Comparison of ENCODE assay signal across 10 cellular contexts in genomic region chr6:99611148-99611547, GRCh38. TPM values are rescaled to one million over a fixed set of nuclear protein-coding genes. Genes with fewer than 3 reads are reported as not detected.
DNase-seq lines count a peak whose midpoint lies in the region; ATAC-seq and TF ChIP-seq lines count a peak whose summit lies in the region.
"Had no signal": no experiment of that assay in that cellular context is flagged by ENCODE, and none has a peak within 500 bp of the region (broad histone marks: within the 10 kb centered on the region; RNA-seq: fewer than 3 reads in every experiment).

No MANE protein-coding gene starts in this region.

- peaks cover 18% of the 10 kb centered on the region for H3K4me1 ChIP-seq in CD8-positive, alpha-beta memory T cell (ENCODE audit: insufficient read depth, low read length)

- no peak for TF ChIP-seq CTCF in CD4-positive, alpha-beta T cell (IDR thresholded peaks at IDR 0.05)

- H3K36me3 Mint-ChIP-seq in activated T-cell treated with anti-CD3 and anti-CD28 coated beads, Interleukin-2, amount 50 U/mL, for 24 hours (ENCODE audit: low read depth), result no peaks in the 10 kb centered on the region
- H3K36me3 Mint-ChIP-seq in natural killer cell treated with Interleukin-12 subunit alpha and Interleukin-12 subunit beta and Interleukin-15 and Interleukin-18, amount 100 ng/mL, for 72 hours, result peaks cover 3% of the 10 kb centered on the region
- H3K36me3 Mint-ChIP-seq in CD4-positive, alpha-beta T cell (ENCODE audit: low read depth), result no peaks in the 10 kb centered on the region
- H3K36me3 Mint-ChIP-seq in CD8-positive, alpha-beta memory T cell, result no peaks in the 10 kb centered on the region

- peaks cover 13% of the 10 kb centered on the region for H3K9me3 ChIP-seq in CD4-positive, alpha-beta T cell (ENCODE audit: control insufficient read depth, low read length)
- H3K9me3 ChIP-seq in CD8-positive, alpha-beta memory T cell (ENCODE audit: low read length), result no peaks in the 10 kb centered on the region

- ATAC-seq in HG02623 (IDR thresholded peaks at IDR 0.05; ENCODE audit: unreplicated experiment) (peak; percentile 62), HG03575 (IDR thresholded peaks at IDR 0.05; ENCODE audit: extremely low read depth, insufficient number of reproducible peaks, low FRiP score, unreplicated experiment) (peak; percentile 64)
- peak; percentile 55 to 67 for ATAC-seq in natural killer cell treated with Interleukin-12 subunit alpha and Interleukin-12 subunit beta and Interleukin-15 and Interleukin-18, amount 100 ng/mL, for 72 hours
- no peak for ATAC-seq in CD4-positive, alpha-beta T cell (ENCODE audit: poor library complexity)

- intact Hi-C loops in CD4-positive, alpha-beta T cell (cut with DNase I, micrococcal nuclease), result loop anchor here (10.0 kb wide), 2 partner anchors 766 to 854 kb away; partner anchors contain the start of gene SIM1 (in 1 of the 2)

- peak overlapping the region; percentile 11 for H3K27ac Mint-ChIP-seq in activated T-cell treated with anti-CD3 and anti-CD28 coated beads, Interleukin-2, amount 50 U/mL, for 24 hours
- H3K27ac Mint-ChIP-seq in natural killer cell treated with Interleukin-12 subunit alpha and Interleukin-12 subunit beta and Interleukin-15 and Interleukin-18, amount 100 ng/mL, for 72 hours, result peak overlapping the region; percentile 79 to 80
- no peak overlapping the region for H3K27ac Mint-ChIP-seq in CD4-positive, alpha-beta T cell
- H3K27ac Mint-ChIP-seq in CD8-positive, alpha-beta memory T cell, result no peak overlapping the region

- no peaks in the 10 kb centered on the region for H3K36me3 ChIP-seq in CD8-positive, alpha-beta memory T cell (ENCODE audit: insufficient read depth, low read length)

- no peak overlapping the region for H3K27ac ChIP-seq in CD4-positive, alpha-beta T cell (ENCODE audit: low read depth, low read length)
- H3K27ac ChIP-seq in CD8-positive, alpha-beta memory T cell (ENCODE audit: low read depth, low read length), result no peak overlapping the region

- H3K9me3 Mint-ChIP-seq in activated T-cell treated with anti-CD3 and anti-CD28 coated beads, Interleukin-2, amount 50 U/mL, for 24 hours, result peaks cover 4% of the 10 kb centered on the region
- H3K9me3 Mint-ChIP-seq in natural killer cell treated with Interleukin-12 subunit alpha and Interleukin-12 subunit beta and Interleukin-15 and Interleukin-18, amount 100 ng/mL, for 72 hours, result no peaks in the 10 kb centered on the region
- peaks cover 5% of the 10 kb centered on the region for H3K9me3 Mint-ChIP-seq in CD4-positive, alpha-beta T cell
- H3K9me3 Mint-ChIP-seq in CD8-positive, alpha-beta memory T cell, result peaks cover 0 to 16% (median 8%) of the 10 kb centered on the region in 5 donors

- H3K4me1 Mint-ChIP-seq in activated T-cell treated with anti-CD3 and anti-CD28 coated beads, Interleukin-2, amount 50 U/mL, for 24 hours (ENCODE audit: low read depth), result peaks cover 45% of the 10 kb centered on the region
- peaks cover 34 to 39% of the 10 kb centered on the region in 2 donors for H3K4me1 Mint-ChIP-seq in natural killer cell treated with Interleukin-12 subunit alpha and Interleukin-12 subunit beta and Interleukin-15 and Interleukin-18, amount 100 ng/mL, for 72 hours (ENCODE audit: low read depth in 2 of 2)
- H3K4me1 Mint-ChIP-seq in CD4-positive, alpha-beta T cell (ENCODE audit: low read depth), result peaks cover 50% of the 10 kb centered on the region
- H3K4me1 Mint-ChIP-seq in CD8-positive, alpha-beta memory T cell, result peaks cover 22 to 41% (median 41%) of the 10 kb centered on the region in 3 donors

- no peak for DNase-seq in activated T-cell treated with anti-CD3 and anti-CD28 coated beads, Interleukin-2, amount 50 U/mL, for 24 hours
- no peak for DNase-seq in activated T-cell treated with anti-CD3 and anti-CD28 coated beads, Interleukin-2, amount 50 U/mL, for 1 hour
- no peak for DNase-seq in natural killer cell treated with Interleukin-12 subunit alpha and Interleukin-12 subunit beta and Interleukin-15 and Interleukin-18, amount 100 ng/mL, for 72 hours (ENCODE audit: low spot score)
- no peak for DNase-seq in CD4-positive, alpha-beta T cell
- DNase-seq in dedifferentiated amniotic fluid mesenchymal stem cell (ENCODE audit: extremely low spot score), result no peak
- no peak for DNase-seq in CD8-positive, alpha-beta memory T cell
- DNase-seq: NCI-H1694 had no signal

- POLR2A ChIA-PET in CD4-positive, alpha-beta T cell (lab: Charles Lee), result interaction anchor here (0.7 kb wide), 1 partner anchor 43 kb away, joined by 3 read pairs; the partner anchor contains the start of gene CCNC
- POLR2A ChIA-PET in CD8-positive, alpha-beta memory T cell (lab: Charles Lee), result no interaction called here

- no peak overlapping the region for H3K4me3 Mint-ChIP-seq in activated T-cell treated with anti-CD3 and anti-CD28 coated beads, Interleukin-2, amount 50 U/mL, for 24 hours
- peak overlapping the region; percentile 72 for H3K4me3 Mint-ChIP-seq in natural killer cell treated with Interleukin-12 subunit alpha and Interleukin-12 subunit beta and Interleukin-15 and Interleukin-18, amount 100 ng/mL, for 72 hours
- H3K4me3 Mint-ChIP-seq in CD4-positive, alpha-beta T cell, result no peak overlapping the region
- H3K4me3 Mint-ChIP-seq in CD8-positive, alpha-beta memory T cell, result peak overlapping the region in 1 of 7 donors; percentile 7

- H3K27me3 ChIP-seq in CD4-positive, alpha-beta T cell (ENCODE audit: control insufficient read depth, insufficient read depth, low read length), result peaks cover 99% of the 10 kb centered on the region
- peaks cover 50% of the 10 kb centered on the region for H3K27me3 ChIP-seq in CD8-positive, alpha-beta memory T cell (ENCODE audit: insufficient read depth, low read length, poor library complexity, severe bottlenecking)

- H3K27me3 Mint-ChIP-seq in activated T-cell treated with anti-CD3 and anti-CD28 coated beads, Interleukin-2, amount 50 U/mL, for 24 hours, result peaks cover 90% of the 10 kb centered on the region
- peaks cover 32 to 50% of the 10 kb centered on the region in 2 donors for H3K27me3 Mint-ChIP-seq in natural killer cell treated with Interleukin-12 subunit alpha and Interleukin-12 subunit beta and Interleukin-15 and Interleukin-18, amount 100 ng/mL, for 72 hours
- peaks cover 88% of the 10 kb centered on the region for H3K27me3 Mint-ChIP-seq in CD4-positive, alpha-beta T cell
- peaks cover 71 to 83% of the 10 kb centered on the region in 2 donors for H3K27me3 Mint-ChIP-seq in CD8-positive, alpha-beta memory T cell

- no peak overlapping the region for H3K4me3 ChIP-seq in CD8-positive, alpha-beta memory T cell (ENCODE audit: low read length)

- CTCF ChIA-PET in CD4-positive, alpha-beta T cell (lab: Charles Lee), result interaction anchor here (0.7 to 1.7 kb wide), 4 partner anchors 11 to 42 kb away, joined by 3 to 4 read pairs (median 4); partner anchors contain the start of gene CCNC
- CTCF ChIA-PET in CD8-positive, alpha-beta memory T cell (lab: Charles Lee), result interaction anchor here (0.9 to 1.7 kb wide), 2 partner anchors 9 to 12 kb away, joined by 3 to 4 read pairs; no protein-coding TSS in a partner anchor

RNA-seq across cellular contexts. Expression of gene PRDM13, which starts 4.5 kb away (rescaled TPM):
- not detected for total RNA-seq in natural killer cell treated with Interleukin-12 subunit alpha and Interleukin-12 subunit beta and Interleukin-15 and Interleukin-18, amount 100 ng/mL, for 72 hours
- total RNA-seq in CD4-positive, alpha-beta T cell, result not detected
- total RNA-seq in CD8-positive, alpha-beta memory T cell, result under 1 TPM in 1 of 2 experiments, not detected in 1; 0.07 TPM
- polyA plus RNA-seq in CD8-positive, alpha-beta memory T cell, result 0.14 TPM
- total RNA-seq: glomerular endothelial cell had no signal

RNA-seq across cellular contexts. Expression of gene CCNC, which starts 42.7 kb away (rescaled TPM):
- total RNA-seq in natural killer cell treated with Interleukin-12 subunit alpha and Interleukin-12 subunit beta and Interleukin-15 and Interleukin-18, amount 100 ng/mL, for 72 hours, result 10 to 100 TPM; 44.2 to 45.5 TPM
- 10 to 100 TPM; 40.5 to 42.6 TPM for total RNA-seq in CD4-positive, alpha-beta T cell
- 10 to 100 TPM; 62.5 to 64.8 TPM for total RNA-seq in CD8-positive, alpha-beta memory T cell
- polyA plus RNA-seq in CD8-positive, alpha-beta memory T cell, result 39.6 TPM

Comparison
In these comparisons a context has a peak if more than half of its experiments do, and no peak if none do; other contexts are left out.
1. H3K27ac Mint-ChIP-seq: peak in activated T-cell treated with anti-CD3 and anti-CD28 coated beads, Interleukin-2, amount 50 U/mL, for 24 hours (single experiment) and natural killer cell treated with Interleukin-12 subunit alpha and Interleukin-12 subunit beta and Interleukin-15 and Interleukin-18, amount 100 ng/mL, for 72 hours (2 of 2); none in CD4-positive, alpha-beta T cell (single experiment) and CD8-positive, alpha-beta memory T cell (0 of 8).